Comparison of ENCODE assay signal across 31 cellular contexts in the genomic region with DNA sequence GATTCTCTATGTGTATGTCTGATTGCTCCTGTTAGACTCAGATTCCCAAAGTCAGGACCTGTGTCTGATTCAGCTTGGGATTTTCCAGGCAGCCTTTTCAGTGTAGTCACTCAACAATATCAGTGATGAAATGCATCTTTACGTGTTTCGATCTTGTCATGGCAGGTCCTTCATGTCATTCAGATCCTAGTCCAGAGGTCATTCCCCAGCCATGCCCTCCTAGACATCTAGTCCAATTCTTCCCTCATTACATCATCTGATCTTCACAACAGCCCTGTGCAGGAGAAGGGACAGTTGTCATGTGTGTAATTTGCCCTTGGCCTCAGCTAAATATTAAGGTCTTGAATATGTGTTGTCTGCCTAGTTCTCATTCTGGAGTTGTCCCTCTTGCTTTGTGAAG.
"Had no signal": no experiment of that assay in that cellular context is flagged by ENCODE, and none has a peak within 500 bp of the region (broad histone marks: within the 10 kb centered on the region; RNA-seq: fewer than 3 reads in every experiment).

No MANE protein-coding gene starts in this region.

- H3K4me3 ChIP-seq: adrenal gland, body of pancreas, breast epithelium, MG63, PC-9 had no signal

- ATAC-seq: activated CD8-positive, alpha-beta T cell treated with anti-CD3 and anti-CD28 coated beads, Interleukin-2, amount 10 ng/mL, durations not matched to agents 7 days and 5 days; body of pancreas; Right ventricle myocardium inferior had no signal

- H3K9me3 ChIP-seq: adrenal gland, body of pancreas, breast epithelium, MG63 had no signal

- H3K4me1 ChIP-seq: adrenal gland had no signal

- H3K4me1 Mint-ChIP-seq: activated CD4-positive, alpha-beta T cell treated with anti-CD3 and anti-CD28 coated beads, Interleukin-2, amount 10 ng/mL, durations not matched to agents 7 days and 5 days; activated naive CD4-positive, alpha-beta T cell treated with anti-CD3 and anti-CD28 coated beads, Interleukin-2, amount 50 U/mL, for 24 hours had no signal

- H3K36me3 ChIP-seq: adrenal gland, breast epithelium, MG63, WERI-Rb-1 had no signal

- H2AFZ ChIP-seq: PC-9 had no signal

- H3K27ac Mint-ChIP-seq: activated CD4-positive, alpha-beta T cell treated with anti-CD3 and anti-CD28 coated beads, Interleukin-2, amount 10 ng/mL, durations not matched to agents 7 days and 5 days; activated CD8-positive, alpha-beta T cell treated with anti-CD3 and anti-CD28 coated beads, Interleukin-2, amount 10 ng/mL, durations not matched to agents 7 days and 5 days; activated naive CD4-positive, alpha-beta T cell treated with anti-CD3 and anti-CD28 coated beads, Interleukin-2, amount 50 U/mL, for 24 hours; activated T-cell treated with anti-CD3 and anti-CD28 coated beads, Interleukin-2, amount 50 U/mL, for 24 hours; activated T-helper 2 cell treated with anti-CD3 and anti-CD28 coated beads, Interferon-gamma antibody, Interleukin-2, Interleukin-4, amounts not matched to agents 10 μg/mL and 5 μg/mL and 100 μg/mL, durations not matched to agents 14 hours and 24 hours and 36 hours had no signal

- DNase-seq: activated CD4-positive, alpha-beta T cell treated with anti-CD3 and anti-CD28 coated beads, Interleukin-2, amount 10 ng/mL, durations not matched to agents 7 days and 5 days; activated CD4-positive, alpha-beta T cell treated with anti-CD3 and anti-CD28 coated beads, Interleukin-2, amount 50 U/mL, for 48 hours; activated CD8-positive, alpha-beta T cell treated with anti-CD3 and anti-CD28 coated beads, Interleukin-2, amount 10 ng/mL, durations not matched to agents 7 days and 5 days; activated gamma-delta T cell; activated naive CD4-positive, alpha-beta T cell treated with Interleukin-2 at 50 U/mL for 16 hours; activated T-cell treated with anti-CD3 and anti-CD28 coated beads, Interleukin-2, amount 50 U/mL, for 24 hours; adrenal gland; body of pancreas; caudate nucleus; Karpas-422; KBM-7; MG63; NCI-H1048; NCI-H1436 treated with DMSO at 0.1 percent for 48 hours; NCI-H1694 treated with DMSO at 0.1 percent for 48 hours; NCI-H2029; NCI-H345; NCI-H526; NCI-H748 treated with DMSO at 0.1 percent for 48 hours; NK-92 treated with Interleukin-12 subunit alpha and Interleukin-12 subunit beta, amount 100 ng/mL, for 24 hours; PC-9; SIG-M5; SW 1271; T-helper 1 cell; T1000; WERI-Rb-1 had no signal

- H3K4me3 Mint-ChIP-seq: activated CD4-positive, alpha-beta T cell treated with anti-CD3 and anti-CD28 coated beads, Interleukin-2, amount 10 ng/mL, durations not matched to agents 7 days and 5 days; activated CD8-positive, alpha-beta T cell treated with anti-CD3 and anti-CD28 coated beads, Interleukin-2, amount 10 ng/mL, durations not matched to agents 7 days and 5 days; activated naive CD4-positive, alpha-beta T cell treated with anti-CD3 and anti-CD28 coated beads, Interleukin-2, amount 50 U/mL, for 24 hours; activated T-cell treated with anti-CD3 and anti-CD28 coated beads, Interleukin-2, amount 50 U/mL, for 24 hours had no signal

- H3K4me2 ChIP-seq: PC-9 had no signal

- H3K9me3 Mint-ChIP-seq: activated CD4-positive, alpha-beta T cell treated with anti-CD3 and anti-CD28 coated beads, Interleukin-2, amount 10 ng/mL, durations not matched to agents 7 days and 5 days; activated naive CD4-positive, alpha-beta T cell treated with anti-CD3 and anti-CD28 coated beads, Interleukin-2, amount 50 U/mL, for 24 hours; activated T-cell treated with anti-CD3 and anti-CD28 coated beads, Interleukin-2, amount 50 U/mL, for 24 hours; activated T-helper 2 cell treated with anti-CD3 and anti-CD28 coated beads, Interferon-gamma antibody, Interleukin-2, Interleukin-4, amounts not matched to agents 10 μg/mL and 5 μg/mL and 100 μg/mL, durations not matched to agents 14 hours and 24 hours and 36 hours had no signal

- H3K36me3 Mint-ChIP-seq: activated naive CD4-positive, alpha-beta T cell treated with anti-CD3 and anti-CD28 coated beads, Interleukin-2, amount 50 U/mL, for 24 hours had no signal

- H3K27ac ChIP-seq: adrenal gland, body of pancreas, PC-9, RWPE1, WERI-Rb-1 had no signal

- H3K27me3 ChIP-seq: adrenal gland, body of pancreas, breast epithelium, MG63 had no signal
